ENCODE assay signal across 25 cellular contexts in genomic region chr20:6121504-6121903, GRCh38. TPM values are rescaled to one million over a fixed set of nuclear protein-coding genes. Genes with fewer than 3 reads are reported as not detected.
A peak's percentile ranks its signal among the peaks of the same experiment; 100 is the strongest.
DNase-seq lines count a peak whose midpoint lies in the region; ATAC-seq, FAIRE-seq and TF ChIP-seq lines count a peak whose summit lies in the region.
"Had no signal": no experiment of that assay in that cellular context is flagged by ENCODE, and none has a peak within 500 bp of the region (broad histone marks: within the 10 kb centered on the region; RNA-seq: fewer than 3 reads in every experiment).

No MANE protein-coding gene starts in this region.

- no peak overlapping the region for H3K27ac Mint-ChIP-seq in type B pancreatic cell
- H3K27ac Mint-ChIP-seq: activated naive CD4-positive, alpha-beta T cell treated with anti-CD3 and anti-CD28 coated beads, Interleukin-2, amount 50 U/mL, for 24 hours; naive B cell; T-helper 1 cell treated with Interleukin-12 subunit alpha and Interleukin-12 subunit beta and Interleukin-4 antibody, amounts not matched to agents 30 μg/mL and 1 μg/mL, for 36 hours had no signal

- H3K27ac ChIP-seq in HepG2 (ENCODE audit: extremely low read length, insufficient read depth, low read length) (no peak overlapping the region), right lobe of liver (no peak overlapping the region), iPS-20b (ENCODE audit: low read length) (no peak overlapping the region), upper lobe of right lung (no peak overlapping the region), kidney (ENCODE audit: low read depth in 2 of 2, low read length in 2 of 2) (no peak overlapping the region), prostate gland (peak overlapping the region in 1 of 2 donors; percentile 63)

- H3K4me3 ChIP-seq in HepG2 (replicated peaks in 1 of 3; ENCODE audit: insufficient read depth in 1 of 3, low read depth in 2 of 3, low read length in 3 of 3) (peak overlapping the region in 2 of 3 experiments; percentile 71 to 79; a peak in 2 of 6 replicates), right lobe of liver (no peak overlapping the region), adipocyte (ENCODE audit: low read length) (peak overlapping the region; percentile 83), iPS-20b (ENCODE audit: low read length) (peak overlapping the region; percentile 69), upper lobe of right lung (no peak overlapping the region), kidney (ENCODE audit: low read length in 2 of 2) (no peak overlapping the region), prostate gland (no peak overlapping the region)

- H3K36me3 ChIP-seq in HepG2 (replicated peaks in 1 of 2; ENCODE audit: control insufficient read depth in 1 of 2, insufficient read depth in 2 of 2, low read length in 2 of 2) (peaks cover 1 to 8% of the 10 kb centered on the region in 2 experiments; a peak in 3 of 5 replicates), right lobe of liver (no peaks in the 10 kb centered on the region), adipocyte (ENCODE audit: control insufficient read depth, insufficient read depth, low read length, severe bottlenecking) (no peaks in the 10 kb centered on the region), iPS-20b (ENCODE audit: insufficient read depth, low read depth, low read length) (peaks cover 10% of the 10 kb centered on the region), upper lobe of right lung (no peaks in the 10 kb centered on the region), kidney (ENCODE audit: control insufficient read depth in 1 of 2, insufficient read depth in 2 of 2, low read length in 2 of 2) (no peaks in the 10 kb centered on the region), prostate gland (no peaks in the 10 kb centered on the region)

- TF ChIP-seq EP300 in HepG2 (IDR thresholded peaks at IDR 0.05; ENCODE audit: low read depth in 2 of 2, low read length in 2 of 2) = no peak
- TF ChIP-seq EP300 in HepG2 (CRISPR knock-in tag; IDR thresholded peaks at IDR 0.05; ENCODE audit: borderline replicate concordance) = no peak

- POLR2A ChIA-PET in HepG2 (lab: Yijun Ruan, JAX) = interaction anchor here (1.8 to 2.2 kb wide), 2 partner anchors 11 to 14 kb away, joined by 6 to 11 read pairs; no protein-coding TSS in a partner anchor

- ATAC-seq in HepG2 (no peak), right lobe of liver (no peak), upper lobe of right lung (no peak)

- H3K9me3 Mint-ChIP-seq in type B pancreatic cell = no peaks in the 10 kb centered on the region
- H3K9me3 Mint-ChIP-seq: activated naive CD4-positive, alpha-beta T cell treated with anti-CD3 and anti-CD28 coated beads, Interleukin-2, amount 50 U/mL, for 24 hours; T-helper 1 cell treated with Interleukin-12 subunit alpha and Interleukin-12 subunit beta and Interleukin-4 antibody, amounts not matched to agents 30 μg/mL and 1 μg/mL, for 36 hours had no signal

- WGBS in HepG2 (ENCODE audit: low lambda C conversion rate) = 93% methylated on average over 2 of the region's 2 CpGs
- WGBS in right lobe of liver (ENCODE audit: insufficient coverage, low coverage, low lambda C conversion rate, missing lambda C conversion rate) = 83% methylated on average over 2 of the region's 2 CpGs
- 45% methylated on average over 2 of the region's 2 CpGs for WGBS in prostate gland

- peak overlapping the region; percentile 21 for H3K4me3 Mint-ChIP-seq in type B pancreatic cell

- H3K4me1 Mint-ChIP-seq in type B pancreatic cell (ENCODE audit: unreplicated experiment) = peaks cover 4% of the 10 kb centered on the region

- TF ChIP-seq CTCF in HepG2 (CRISPR knock-in tag; IDR thresholded peaks at IDR 0.05) (no peak), right lobe of liver (IDR thresholded peaks at IDR 0.05) (no peak), type B pancreatic cell (conservative IDR thresholded peaks at IDR 0.05) (no peak), upper lobe of right lung (IDR thresholded peaks at IDR 0.05) (no peak), kidney (IDR thresholded peaks at IDR 0.05; ENCODE audit: borderline replicate concordance, extremely low read depth, insufficient read depth) (no peak), prostate gland (IDR thresholded peaks at IDR 0.05) (no peak)

- H3K4me2 ChIP-seq in HepG2 (ENCODE audit: low read depth, low read length) = peak overlapping the region; percentile 94

- CTCF ChIA-PET in HepG2 (lab: Yijun Ruan, JAX; ENCODE audit: low intra/inter-chr PET ratio, low total read pairs) = no interaction called here

- intact Hi-C loops in HepG2 (cut with micrococcal nuclease; ENCODE audit: unreplicated experiment) (no loop called here), right lobe of liver (cut with DNase I) (no loop called here), upper lobe of right lung (cut with DNase I) (no loop called here), kidney (cut with DNase I) (no loop called here), prostate gland (cut with DNase I) (no loop called here)

- in situ Hi-C loops in HepG2 (cut with HindIII; ENCODE audit: extremely low pct_ligation_motif_present, low pct_unique_long_range_greater_than_20kb) = no loop called here

- H3K36me3 Mint-ChIP-seq in type B pancreatic cell = peaks cover 5% of the 10 kb centered on the region
- H3K36me3 Mint-ChIP-seq: activated naive CD4-positive, alpha-beta T cell treated with anti-CD3 and anti-CD28 coated beads, Interleukin-2, amount 50 U/mL, for 24 hours; brain; naive B cell had no signal

- DNase-seq in HepG2 (ENCODE audit: low spot score) (no peak), right lobe of liver (no peak), adipocyte (ENCODE audit: low read depth) (no peak), type B pancreatic cell (ENCODE audit: extremely low spot score, unreplicated experiment) (no peak), upper lobe of right lung (no peak), kidney (no peak), prostate gland (ENCODE audit: low spot score) (no peak)
- DNase-seq: activated CD4-positive, CD25-positive, alpha-beta regulatory T cell treated with anti-CD3 and anti-CD28 coated beads, Interleukin-2, amount 50 U/mL, for 72 hours; activated CD8-positive, alpha-beta memory T cell treated with anti-CD3 and anti-CD28 coated beads, Interleukin-2, amount 50 U/mL, for 48 hours; COR-L47; dorsolateral prefrontal cortex; hippocampal formation; left ventricle myocardium superior; naive B cell; NCI-H1694; NCI-H226; NK-92 treated with Interleukin-12 subunit alpha and Interleukin-12 subunit beta, amount 100 ng/mL, for 24 hours; Right ventricle myocardium superior; stimulated activated naive CD4-positive, alpha-beta T cell treated with Interleukin-2 at 50 U/mL for 16 hours had no signal

- no peak for TF ChIP-seq RAD21 in HepG2 (CRISPR knock-in tag; IDR thresholded peaks at IDR 0.05)

- peaks cover 22% of the 10 kb centered on the region for H3K27me3 Mint-ChIP-seq in type B pancreatic cell

- FAIRE-seq in HepG2 (lab: Jason Lieb, UNC) (no peak), kidney (lab: Jason Lieb, UNC) (no peak)
- FAIRE-seq: G401.6, GM12892 had no signal

- H4K20me1 ChIP-seq in HepG2 (ENCODE audit: insufficient read depth, low read length) = no peaks in the 10 kb centered on the region

- BruUV-seq in HepG2 (replicated peaks; lab: Mats Ljungman, UMichigan) = no TSS peak

- TF ChIP-seq POLR2A in HepG2 (IDR thresholded peaks at IDR 0.05; ENCODE audit: insufficient read depth in 1 of 2, low read depth in 2 of 2, low read length in 2 of 2) (no peak), right lobe of liver (IDR thresholded peaks at IDR 0.05) (no peak), prostate gland (IDR thresholded peaks at IDR 0.05) (no peak)

- H3K79me2 ChIP-seq in HepG2 (ENCODE audit: insufficient read depth, low read length) = peaks cover 13% of the 10 kb centered on the region

- no peak overlapping the region for H2AFZ ChIP-seq in HepG2 (ENCODE audit: low read length)

- H3K27me3 ChIP-seq in HepG2 (ENCODE audit: control insufficient read depth in 1 of 2, insufficient read depth in 2 of 2, low read length in 2 of 2) = no peaks in the 10 kb centered on the region
- no peaks in the 10 kb centered on the region for H3K27me3 ChIP-seq in right lobe of liver
- H3K27me3 ChIP-seq in adipocyte (replicated peaks; ENCODE audit: control insufficient read depth, insufficient read depth, low read length) = no peaks in the 10 kb centered on the region
- peaks cover 31% of the 10 kb centered on the region for H3K27me3 ChIP-seq in iPS-20b (ENCODE audit: insufficient read depth, low read length)
- H3K27me3 ChIP-seq in upper lobe of right lung = peaks cover 6% of the 10 kb centered on the region
- no peaks in the 10 kb centered on the region for H3K27me3 ChIP-seq in prostate gland (replicated peaks; ENCODE audit: insufficient read depth)

- H3K9ac ChIP-seq in HepG2 (ENCODE audit: insufficient read depth, low read depth, low read length) (peak overlapping the region; percentile 80; the same call in 1 of the 2 replicates), adipocyte (ENCODE audit: low read length) (no peak overlapping the region), iPS-20b (ENCODE audit: low read depth, low read length) (no peak overlapping the region), kidney (ENCODE audit: low read length in 2 of 2) (no peak overlapping the region)

- H3K4me1 ChIP-seq in HepG2 (ENCODE audit: insufficient read depth, low read length) (peaks cover 26% of the 10 kb centered on the region), right lobe of liver (peaks cover 0 to 15% (median 0%) of the 10 kb centered on the region in 4 donors), adipocyte (ENCODE audit: control insufficient read depth, insufficient read depth, low read length) (peaks cover 5% of the 10 kb centered on the region), iPS-20b (ENCODE audit: insufficient read depth, low read length) (peaks cover 26% of the 10 kb centered on the region; the same call in 1 of the 2 replicates), upper lobe of right lung (peaks cover 11% of the 10 kb centered on the region), kidney (ENCODE audit: control insufficient read depth in 1 of 2, insufficient read depth in 1 of 2, low read depth in 1 of 2, low read length in 2 of 2) (peaks cover 0 to 6% of the 10 kb centered on the region in 2 donors), prostate gland (replicated peaks) (no peaks in the 10 kb centered on the region)

- H3K9me3 ChIP-seq in HepG2 (ENCODE audit: low read length) (no peaks in the 10 kb centered on the region), right lobe of liver (no peaks in the 10 kb centered on the region), adipocyte (ENCODE audit: control insufficient read depth, low read length) (no peaks in the 10 kb centered on the region), iPS-20b (ENCODE audit: insufficient read depth, low read depth, low read length) (no peaks in the 10 kb centered on the region), upper lobe of right lung (no peaks in the 10 kb centered on the region), kidney (ENCODE audit: control insufficient read depth in 1 of 2, low read length in 2 of 2) (no peaks in the 10 kb centered on the region), prostate gland (no peaks in the 10 kb centered on the region)

RNA-seq across cellular contexts. Expression of gene FERMT1, which starts 1.3 kb away (rescaled TPM):
- total RNA-seq in HepG2 (2016; rRNA removed; fragmentation: Illumina TruSeq; extraction: Trizol) (29.5 and 39.1 TPM in 2 replicates), right lobe of liver (1 to 10 TPM in 2 of 6 experiments, under 1 TPM in 4; 0.15 to 2.0 (median 0.55) TPM), type B pancreatic cell (ENCODE audit: low replicate concordance) (7.1 and 11.5 TPM in 2 replicates), upper lobe of right lung (2.4 TPM), kidney (0.57 TPM), prostate gland (10 to 100 TPM in 1 of 2 donors, 1 to 10 TPM in 1; 9.0 to 14.0 TPM)
- 4.8 and 6.7 TPM in 2 replicates for total RNA-seq in HepG2 (2016; cell fraction: cytosol; rRNA removed; fragmentation: Illumina TruSeq; extraction: Trizol; ENCODE audit: low read depth)
- total RNA-seq in HepG2 (2016; cell fraction: insoluble cytoplasmic fraction; rRNA removed; fragmentation: Illumina TruSeq; extraction: Trizol) = 29.9 and 33.9 TPM in 2 replicates
- 27.3 and 30.6 TPM in 2 replicates for total RNA-seq in HepG2 (2016; cell fraction: membrane; rRNA removed; fragmentation: Illumina TruSeq; extraction: Trizol)
- total RNA-seq in HepG2 (2016; cell fraction: nucleus; rRNA removed; fragmentation: Illumina TruSeq; extraction: Trizol) = 18.7 and 22.5 TPM in 2 replicates
- polyA plus RNA-seq in HepG2 (2011; rRNA removed) (15.1 and 15.8 TPM in 2 replicates), kidney (ENCODE audit: insufficient read depth, low read depth, low replicate concordance) (2.2 TPM)
- polyA plus RNA-seq in HepG2 (2011; cell fraction: cytosol; rRNA removed) = 8.4 and 8.5 TPM in 2 replicates
- 9.7 and 11.7 TPM in 2 replicates for polyA plus RNA-seq in HepG2 (2011; cell fraction: nucleus; rRNA removed)
- polyA plus RNA-seq in HepG2 (2012) = 9.2 and 11.7 TPM in 2 replicates
- 4.0 and 4.4 TPM in 2 replicates for polyA plus RNA-seq in HepG2 (2016; cell fraction: cytosol; fragmentation: Illumina TruSeq; extraction: Trizol; ENCODE audit: low read depth)
- polyA plus RNA-seq in HepG2 (2016; cell fraction: insoluble cytoplasmic fraction; fragmentation: Illumina TruSeq; extraction: Trizol; ENCODE audit: low read depth) = 30.4 and 37.6 TPM in 2 replicates
- polyA plus RNA-seq in HepG2 (2016; cell fraction: membrane; fragmentation: Illumina TruSeq; extraction: Trizol; ENCODE audit: low read depth) = 18.3 and 18.7 TPM in 2 replicates
- 23.6 and 24.8 TPM in 2 replicates for polyA plus RNA-seq in HepG2 (2016; cell fraction: nucleus; fragmentation: Illumina TruSeq; extraction: Trizol; ENCODE audit: insufficient read depth, low read depth)
- polyA minus RNA-seq in HepG2 (2011; rRNA and poly(A)+ RNA removed; ENCODE audit: low replicate concordance) = 11.6 and 13.1 TPM in 2 replicates
- 13.8 and 15.1 TPM in 2 replicates for polyA minus RNA-seq in HepG2 (2011; cell fraction: cytosol; rRNA and poly(A)+ RNA removed)
- polyA minus RNA-seq in HepG2 (2011; cell fraction: nucleus; rRNA and poly(A)+ RNA removed) = 21.9 and 29.1 TPM in 2 replicates

Comparison
In these comparisons a context has a peak if more than half of its experiments do, and no peak if none do; other contexts are left out.
1. H3K4me3 ChIP-seq: peak in HepG2 (2 of 3), adipocyte (single experiment) and iPS-20b (single experiment); none in right lobe of liver (0 of 3), upper lobe of right lung (single experiment), kidney (0 of 2) and prostate gland (0 of 2).